8 cellular contexts compared by ENCODE assay signal in genomic region chr14:102086972-102087761, GRCh38. TPM values are rescaled to one million over a fixed set of nuclear protein-coding genes. Genes with fewer than 3 reads are reported as not detected.
DNase-seq lines count a peak whose midpoint lies in the region; FAIRE-seq and TF ChIP-seq lines count a peak whose summit lies in the region.

TSS of gene HSP90AA1 (minus strand) at chr14:102087044. CDS start at chr14:102086378, 666 bp downstream.

- DNase-seq in ELF-1 (ENCODE audit: low read depth, low spot score) (peak; percentile 95), H54 (ENCODE audit: insufficient read length, low spot score) (peak; percentile 84), M059J (ENCODE audit: low read depth) (peak; percentile 81), fibroblast of pulmonary artery (ENCODE audit: low read depth) (peak; percentile 93), nephron progenitor cell (peak; percentile 93)
- peak; percentile 94 for DNase-seq in activated T-helper 9 cell treated with anti-CD3 and anti-CD28 coated beads, Interleukin-2, amount 50 U/mL, for 16 hours (ENCODE audit: low read depth)

- H3K4me3 ChIP-seq in fibroblast of pulmonary artery (replicated peaks; ENCODE audit: low read depth, low read length) = peak within 1 kb of the TSS; percentile 76

- H3K4me1 Mint-ChIP-seq in nephron progenitor cell = peaks cover 64% of the 10 kb centered on the region
- H3K4me1 Mint-ChIP-seq in stimulated activated naive CD8-positive, alpha-beta T cell treated with anti-CD3 and anti-CD28 coated beads, Interleukin-15, Interleukin-2, amounts not matched to agents 100 ng/mL and 50 ng/mL, for 24 hours (ENCODE audit: low read depth) = peaks cover 64% of the 10 kb centered on the region

- TF ChIP-seq CTCF in fibroblast of pulmonary artery (IDR thresholded peaks at IDR 0.05; ENCODE audit: low read length, missing control alignments) (no peak), nephron progenitor cell (IDR thresholded peaks at IDR 0.05) (no peak)

- H3K9me3 Mint-ChIP-seq in nephron progenitor cell = no peaks in the 10 kb centered on the region
- no peaks in the 10 kb centered on the region for H3K9me3 Mint-ChIP-seq in stimulated activated naive CD8-positive, alpha-beta T cell treated with anti-CD3 and anti-CD28 coated beads, Interleukin-15, Interleukin-2, amounts not matched to agents 100 ng/mL and 50 ng/mL, for 24 hours

- peak within 1 kb of the TSS; percentile 94 for H3K4me3 Mint-ChIP-seq in nephron progenitor cell
- peak within 1 kb of the TSS; percentile 92 for H3K4me3 Mint-ChIP-seq in stimulated activated naive CD8-positive, alpha-beta T cell treated with anti-CD3 and anti-CD28 coated beads, Interleukin-15, Interleukin-2, amounts not matched to agents 100 ng/mL and 50 ng/mL, for 24 hours

- peaks cover 40% of the 10 kb centered on the region for H3K36me3 Mint-ChIP-seq in nephron progenitor cell (ENCODE audit: low read depth)
- H3K36me3 Mint-ChIP-seq in stimulated activated naive CD8-positive, alpha-beta T cell treated with anti-CD3 and anti-CD28 coated beads, Interleukin-15, Interleukin-2, amounts not matched to agents 100 ng/mL and 50 ng/mL, for 24 hours (ENCODE audit: low read depth) = peaks cover 42% of the 10 kb centered on the region

- FAIRE-seq in H54 (lab: Jason Lieb, UNC) = no peak

- peak; percentile 98 for TF ChIP-seq POLR2A in H54 (IDR thresholded peaks at IDR 0.05; ENCODE audit: low read depth, low read length)
- peak; percentile 98 for TF ChIP-seq POLR2A in Raji (IDR thresholded peaks at IDR 0.05; ENCODE audit: insufficient read depth, low read depth, low read length)

- peak within 1 kb of the TSS; percentile 97 for H3K27ac Mint-ChIP-seq in nephron progenitor cell
- peak within 1 kb of the TSS; percentile 98 for H3K27ac Mint-ChIP-seq in stimulated activated naive CD8-positive, alpha-beta T cell treated with anti-CD3 and anti-CD28 coated beads, Interleukin-15, Interleukin-2, amounts not matched to agents 100 ng/mL and 50 ng/mL, for 24 hours

- H3K27me3 Mint-ChIP-seq in nephron progenitor cell (ENCODE audit: low read depth, poor library complexity) = peaks cover 14% of the 10 kb centered on the region
- H3K27me3 Mint-ChIP-seq in stimulated activated naive CD8-positive, alpha-beta T cell treated with anti-CD3 and anti-CD28 coated beads, Interleukin-15, Interleukin-2, amounts not matched to agents 100 ng/mL and 50 ng/mL, for 24 hours = no peaks in the 10 kb centered on the region

RNA-seq across cellular contexts. Expression of gene HSP90AA1, which starts in this region (rescaled TPM):
- total RNA-seq in M059J (2014; rRNA removed; shearing (Covaris generic)) = 355 and 816 TPM in 2 replicates

Comparison
In these comparisons a context has a peak if more than half of its experiments do, and no peak if none do; other contexts are left out.
1. Peak in every context shown above with its lines: DNase-seq and H3K4me3 ChIP-seq.